ENCODE assay signal across 8 cellular contexts in genomic region chr10:97736902-97737769, GRCh38. TPM values are rescaled to one million over a fixed set of nuclear protein-coding genes. Genes with fewer than 3 reads are reported as not detected.
DNase-seq lines count a peak whose midpoint lies in the region; ATAC-seq lines count a peak whose summit lies in the region.

A gene with protein sequence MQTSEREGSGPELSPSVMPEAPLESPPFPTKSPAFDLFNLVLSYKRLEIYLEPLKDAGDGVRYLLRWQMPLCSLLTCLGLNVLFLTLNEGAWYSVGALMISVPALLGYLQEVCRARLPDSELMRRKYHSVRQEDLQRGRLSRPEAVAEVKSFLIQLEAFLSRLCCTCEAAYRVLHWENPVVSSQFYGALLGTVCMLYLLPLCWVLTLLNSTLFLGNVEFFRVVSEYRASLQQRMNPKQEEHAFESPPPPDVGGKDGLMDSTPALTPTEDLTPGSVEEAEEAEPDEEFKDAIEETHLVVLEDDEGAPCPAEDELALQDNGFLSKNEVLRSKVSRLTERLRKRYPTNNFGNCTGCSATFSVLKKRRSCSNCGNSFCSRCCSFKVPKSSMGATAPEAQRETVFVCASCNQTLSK (plus strand): TSS chr10:97737128. CDS start chr10:97738478, 1,350 bp downstream.

- CTCF ChIA-PET in activated CD8-positive, alpha-beta memory T cell treated with anti-CD3 and anti-CD28 coated beads for 36 hours (lab: Charles Lee): interaction anchor here (0.9 to 9.5 kb wide), 7 partner anchors 9 to 179 kb away, joined by 3 to 98 read pairs (median 3); partner anchors contain the start of genes AVPI1 and MARVELD1

- DNase-seq in CMK (ENCODE audit: low read depth) (peak; percentile 95), HPDE6-E6E7 (ENCODE audit: extremely low spot score) (peak; percentile 97), NK-92 (lab: John Stamatoyannopoulos, UW; ENCODE audit: unreplicated experiment) (peak; percentile 72), lung microvascular endothelial cell (ENCODE audit: low read depth in 2 of 2) (peak; percentile 96 to 97)
- DNase-seq in effector CD8-positive, alpha-beta T cell (lab: John Stamatoyannopoulos, UW): peak; percentile 90
- peak; percentile 91 to 98 (median 92) for DNase-seq in stimulated activated CD4-positive, alpha-beta T cell treated with anti-CD3 and anti-CD28 coated beads, TNF-alpha, amount 100 ng/mL, for 4 hours (ENCODE audit: low read depth in 3 of 3)

- POLR2A ChIA-PET in activated CD8-positive, alpha-beta memory T cell treated with anti-CD3 and anti-CD28 coated beads for 36 hours (lab: Charles Lee): interaction anchor here (1.0 to 1.5 kb wide), 3 partner anchors 11 to 50 kb away, joined by 3 to 8 read pairs (median 7); partner anchors contain the start of gene AVPI1

- ATAC-seq in GM19467 (IDR thresholded peaks at IDR 0.05; ENCODE audit: unreplicated experiment): peak; percentile 82

RNA-seq across cellular contexts. Expression of the gene that starts here (rescaled TPM):
- total RNA-seq in activated CD8-positive, alpha-beta memory T cell treated with anti-CD3 and anti-CD28 coated beads for 36 hours: 10 to 100 TPM; 28.3 to 30.4 TPM
- total RNA-seq in lung microvascular endothelial cell: 11.3 and 18.8 TPM in 2 replicates

Comparison
In these comparisons a context has a peak if more than half of its experiments do, and no peak if none do; other contexts are left out.
1. Peak in every context shown above with its lines: DNase-seq and ATAC-seq.